Comparison of ENCODE assay signal across 14 cellular contexts in genomic region chr12:80802652-80803051, GRCh38.
DNase-seq lines count a peak whose midpoint lies in the region; ATAC-seq and TF ChIP-seq lines count a peak whose summit lies in the region.
"Had no signal": no experiment of that assay in that cellular context is flagged by ENCODE, and none has a peak within 500 bp of the region (broad histone marks: within the 10 kb centered on the region; RNA-seq: fewer than 3 reads in every experiment).

No MANE protein-coding gene starts in this region.

- POLR2A ChIA-PET in PC-3 (lab: Charles Lee; ENCODE audit: unreplicated experiment) = interaction anchor here (0.7 kb wide), 1 partner anchor 10 kb away, joined by 3 read pairs; no protein-coding TSS in a partner anchor

- DNase-seq in kidney glomerular epithelial cell (lab: John Stamatoyannopoulos, UW) = no peak
- no peak for DNase-seq in PC-3
- no peak for DNase-seq in ascending aorta (ENCODE audit: low spot score in 2 of 2)
- DNase-seq: activated CD4-positive, CD25-positive, alpha-beta regulatory T cell treated with anti-CD3 and anti-CD28 coated beads, Interleukin-2, amount 50 U/mL, for 72 hours; anterior cingulate cortex; DMS153; NCI-H2029; substantia nigra had no signal

- no peaks in the 10 kb centered on the region for H3K4me1 ChIP-seq in PC-3 (ENCODE audit: insufficient read depth, low read length)
- no peaks in the 10 kb centered on the region for H3K4me1 ChIP-seq in ascending aorta

- CTCF ChIA-PET in PC-3 (lab: Charles Lee) = no interaction called here

- H3K4me2 ChIP-seq in PC-3 (ENCODE audit: low read length) = no peak overlapping the region

- TF ChIP-seq CTCF in PC-3 (conservative IDR thresholded peaks at IDR 0.05; ENCODE audit: low read depth, low read length) = no peak
- no peak for TF ChIP-seq CTCF in ascending aorta (IDR thresholded peaks at IDR 0.05)

- ATAC-seq in GM18868 (IDR thresholded peaks at IDR 0.05; ENCODE audit: unreplicated experiment) (peak; percentile 70), GM21515 (IDR thresholded peaks at IDR 0.05; ENCODE audit: unreplicated experiment) (peak; percentile 85), HG02973 (IDR thresholded peaks at IDR 0.05; ENCODE audit: unreplicated experiment) (peak; percentile 87), HG03558 (IDR thresholded peaks at IDR 0.05; ENCODE audit: extremely low read depth, unreplicated experiment) (peak; percentile 76), PC-3 (no peak)
- ATAC-seq in stimulated activated memory B cell treated with anti-CD40 and anti-IgM and Interleukin-4, amounts not matched to agents 10 μg/mL and 1 μg/mL and 100 μg/mL, for 72 hours = no peak

- H3K9me3 ChIP-seq in PC-3 (ENCODE audit: low read length) (no peaks in the 10 kb centered on the region), ascending aorta (no peaks in the 10 kb centered on the region)
- H3K9me3 ChIP-seq: neutrophil had no signal

- no peaks in the 10 kb centered on the region for H3K9me3 Mint-ChIP-seq in stimulated activated memory B cell treated with anti-CD40 and anti-IgM and Interleukin-4, amounts not matched to agents 10 μg/mL and 1 μg/mL and 100 μg/mL, for 72 hours

- no peaks in the 10 kb centered on the region for H3F3A ChIP-seq in PC-3 (ENCODE audit: low read length, unreplicated experiment)

- H3K4me1 Mint-ChIP-seq in stimulated activated memory B cell treated with anti-CD40 and anti-IgM and Interleukin-4, amounts not matched to agents 10 μg/mL and 1 μg/mL and 100 μg/mL, for 72 hours = no peaks in the 10 kb centered on the region

- no peaks in the 10 kb centered on the region for H3K36me3 ChIP-seq in PC-3 (ENCODE audit: low read depth, low read length)
- H3K36me3 ChIP-seq in ascending aorta = no peaks in the 10 kb centered on the region

- no peaks in the 10 kb centered on the region for H4K20me1 ChIP-seq in PC-3 (ENCODE audit: low read length)

- no peaks in the 10 kb centered on the region for H3K79me2 ChIP-seq in PC-3 (ENCODE audit: low read length)

- no peak overlapping the region for H3K9ac ChIP-seq in PC-3 (ENCODE audit: low read length)

- H3K4me3 Mint-ChIP-seq in stimulated activated memory B cell treated with anti-CD40 and anti-IgM and Interleukin-4, amounts not matched to agents 10 μg/mL and 1 μg/mL and 100 μg/mL, for 72 hours = no peak overlapping the region

- no peaks in the 10 kb centered on the region for H3K27me3 Mint-ChIP-seq in stimulated activated memory B cell treated with anti-CD40 and anti-IgM and Interleukin-4, amounts not matched to agents 10 μg/mL and 1 μg/mL and 100 μg/mL, for 72 hours

- H3K4me3 ChIP-seq in PC-3 (ENCODE audit: low read length) (no peak overlapping the region), ascending aorta (no peak overlapping the region)

- no peaks in the 10 kb centered on the region for H3K36me3 Mint-ChIP-seq in stimulated activated memory B cell treated with anti-CD40 and anti-IgM and Interleukin-4, amounts not matched to agents 10 μg/mL and 1 μg/mL and 100 μg/mL, for 72 hours

- H3K27ac ChIP-seq in PC-3 (ENCODE audit: low read length) (no peak overlapping the region), ascending aorta (no peak overlapping the region)
- H3K27ac ChIP-seq: neutrophil had no signal

- no peak overlapping the region for H2AFZ ChIP-seq in PC-3 (ENCODE audit: low read length)

- intact Hi-C loops in PC-3 (cut with micrococcal nuclease) = no loop called here
- intact Hi-C loops in ascending aorta (cut with DNase I) = no loop called here

- H3K27ac Mint-ChIP-seq in stimulated activated memory B cell treated with anti-CD40 and anti-IgM and Interleukin-4, amounts not matched to agents 10 μg/mL and 1 μg/mL and 100 μg/mL, for 72 hours = no peak overlapping the region

- no peaks in the 10 kb centered on the region for H3K9me2 ChIP-seq in PC-3 (replicated peaks; ENCODE audit: low read length)

- H3K27me3 ChIP-seq in PC-3 (ENCODE audit: low read length) = 0 out of 2 replicates have a peak, but pooled peaks cover 4% of the 10 kb centered on the region
- no peaks in the 10 kb centered on the region for H3K27me3 ChIP-seq in ascending aorta
- H3K27me3 ChIP-seq: neutrophil had no signal

- BruUV-seq in PC-3 (replicated peaks; lab: Mats Ljungman, UMichigan) = no TSS peak

Comparison
In these comparisons a context has a peak if more than half of its experiments do, and no peak if none do; other contexts are left out.
1. ATAC-seq: peak in GM18868 (single experiment), GM21515 (single experiment), HG02973 (single experiment) and HG03558 (single experiment); none in PC-3 (single experiment) and stimulated activated memory B cell treated with anti-CD40 and anti-IgM and Interleukin-4, amounts not matched to agents 10 μg/mL and 1 μg/mL and 100 μg/mL, for 72 hours (single experiment).